ENCODE assay signal across 13 cellular contexts in the genomic region with DNA sequence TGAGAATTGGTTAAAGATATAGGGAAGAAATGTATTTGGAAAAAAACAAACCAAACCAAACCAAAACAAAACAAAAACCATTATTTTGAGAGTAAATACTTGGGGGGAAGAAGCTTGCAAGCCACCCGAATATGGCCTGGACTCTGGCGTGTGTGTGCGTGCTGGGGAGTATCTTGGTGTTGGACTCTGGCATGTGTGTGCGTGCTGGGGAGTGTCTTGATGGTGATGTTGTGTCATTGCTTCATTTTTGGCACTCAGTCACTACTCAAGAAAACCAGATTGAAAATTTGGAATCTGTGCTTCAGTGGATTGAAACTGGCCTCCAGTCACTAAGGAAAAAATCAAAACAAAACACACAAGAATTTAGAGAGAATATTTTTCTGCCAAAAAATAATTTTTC.
A peak's percentile ranks its signal among the peaks of the same experiment; 100 is the strongest.
DNase-seq lines count a peak whose midpoint lies in the region; ATAC-seq, FAIRE-seq and TF ChIP-seq lines count a peak whose summit lies in the region.
"Had no signal": no experiment of that assay in that cellular context is flagged by ENCODE, and none has a peak within 500 bp of the region (broad histone marks: within the 10 kb centered on the region; RNA-seq: fewer than 3 reads in every experiment).

No MANE protein-coding gene starts in this region.

- no peak overlapping the region for H3K4me3 ChIP-seq in BJ (ENCODE audit: low read depth, low read length)
- H3K4me3 ChIP-seq in bronchial epithelial cell (ENCODE audit: low read depth, low read length), result no peak overlapping the region
- H3K4me3 ChIP-seq in skeletal muscle cell (ENCODE audit: low read depth, low read length), result no peak overlapping the region
- H3K4me3 ChIP-seq: BLaER1 had no signal

- DNase-seq in BJ (ENCODE audit: low read depth), result peak; percentile 62
- peak; percentile 82 for DNase-seq in bronchial epithelial cell (ENCODE audit: low read depth)
- DNase-seq in left ventricle myocardium superior, result peak; percentile 74
- peak; percentile 74 for DNase-seq in skeletal muscle cell (ENCODE audit: low read depth)
- DNase-seq: activated CD8-positive, alpha-beta T cell treated with anti-CD3 and anti-CD28 coated beads, Interleukin-2, amount 10 ng/mL, durations not matched to agents 7 days and 5 days; head of caudate nucleus; stimulated activated CD4-positive, alpha-beta T cell treated with anti-CD3 and anti-CD28 coated beads, Interleukin-15, amount 100 ng/mL, for 24 hours; trophoblast cell had no signal

- ATAC-seq in left ventricle myocardium superior (peak; percentile 80), HG02981 (IDR thresholded peaks at IDR 0.05; ENCODE audit: unreplicated experiment) (no peak), HG02571 (IDR thresholded peaks at IDR 0.05; ENCODE audit: unreplicated experiment) (no peak), GM21717 (IDR thresholded peaks at IDR 0.05; ENCODE audit: unreplicated experiment) (no peak), GM21447 (IDR thresholded peaks at IDR 0.05; ENCODE audit: unreplicated experiment) (no peak)
- ATAC-seq: activated CD8-positive, alpha-beta T cell treated with anti-CD3 and anti-CD28 coated beads, Interleukin-2, amount 10 ng/mL, durations not matched to agents 7 days and 5 days had no signal

- no peaks in the 10 kb centered on the region for H3K36me3 ChIP-seq in BJ (ENCODE audit: control insufficient read depth, insufficient read depth, low read length)
- H3K36me3 ChIP-seq in bronchial epithelial cell (ENCODE audit: control insufficient read depth, insufficient read depth, low read length), result no peaks in the 10 kb centered on the region
- H3K36me3 ChIP-seq: BLaER1 had no signal

- TF ChIP-seq CTCF in BJ (IDR thresholded peaks at IDR 0.05; ENCODE audit: insufficient read depth, low read depth, low read length) (no peak), bronchial epithelial cell (IDR thresholded peaks at IDR 0.05; ENCODE audit: insufficient read depth, low read length, severe bottlenecking) (no peak)

- H3K27me3 ChIP-seq in BJ (ENCODE audit: control insufficient read depth, insufficient read depth, low read length) (no peaks in the 10 kb centered on the region), bronchial epithelial cell (ENCODE audit: control insufficient read depth, insufficient read depth, low read length) (no peaks in the 10 kb centered on the region)
- H3K27me3 ChIP-seq: BLaER1 had no signal

- no peak for FAIRE-seq in bronchial epithelial cell (lab: Jason Lieb, UNC)

- CTCF ChIA-PET in BJ (lab: Yijun Ruan, JAX), result interaction anchor here (0.9 kb wide), 1 partner anchor 78 kb away, joined by 4 read pairs; no protein-coding TSS in a partner anchor

- POLR2A ChIA-PET in BJ (lab: Charles Lee), result no interaction called here

- intact Hi-C loops in left ventricle myocardium superior (cut with micrococcal nuclease), result no loop called here
